18 cellular contexts compared by ENCODE assay signal in genomic region chr16:23074423-23074822, GRCh38.
A peak's percentile ranks its signal among the peaks of the same experiment; 100 is the strongest.
DNase-seq lines count a peak whose midpoint lies in the region; ATAC-seq, FAIRE-seq and TF ChIP-seq lines count a peak whose summit lies in the region.
"Had no signal": no experiment of that assay in that cellular context is flagged by ENCODE, and none has a peak within 500 bp of the region (broad histone marks: within the 10 kb centered on the region; RNA-seq: fewer than 3 reads in every experiment).

No MANE protein-coding gene starts in this region.

- H3K4me1 ChIP-seq in left ventricle myocardium inferior = peaks cover 65% of the 10 kb centered on the region
- peaks cover 13% of the 10 kb centered on the region for H3K4me1 ChIP-seq in testis
- H3K4me1 ChIP-seq in small intestine (ENCODE audit: control insufficient read depth in 2 of 2, insufficient read depth in 1 of 2, low read depth in 1 of 2, low read length in 1 of 2) = peaks cover 0 to 2% of the 10 kb centered on the region in 2 donors
- H3K4me1 ChIP-seq: Caco-2 had no signal

- DNase-seq in Right ventricle myocardium inferior (ENCODE audit: missing footprints) = no peak
- DNase-seq in cardiac septum (ENCODE audit: low spot score) = no peak
- peak; percentile 55 for DNase-seq in Right ventricle myocardium superior
- peak; percentile 35 for DNase-seq in left ventricle myocardium inferior
- peak; percentile 55 for DNase-seq in testis
- no peak for DNase-seq in AG20443 (ENCODE audit: low spot score)
- no peak for DNase-seq in small intestine
- DNase-seq in C1 segment of cervical spinal cord (lab: John Stamatoyannopoulos, UW) = no peak
- DNase-seq: Caco-2; CD4-positive, CD25-positive, alpha-beta regulatory T cell; H9 had no signal

- H3K27ac ChIP-seq in left ventricle myocardium inferior (replicated peaks) = peak overlapping the region; percentile 92
- peak overlapping the region in 1 of 2 donors; percentile 5 for H3K27ac ChIP-seq in testis
- no peak overlapping the region for H3K27ac ChIP-seq in small intestine (ENCODE audit: low read depth in 1 of 2, low read length in 1 of 2)
- H3K27ac ChIP-seq: 22Rv1; BLaER1 treated with 17β-estradiol and CSF1 and Interleukin-3, amounts not matched to agents 10 nM and 100 nM had no signal

- H3K36me3 ChIP-seq in left ventricle myocardium inferior = peaks cover 37% of the 10 kb centered on the region
- no peaks in the 10 kb centered on the region for H3K36me3 ChIP-seq in testis (ENCODE audit: low read depth, missing control alignments)
- peaks cover 0 to 2% of the 10 kb centered on the region in 2 donors for H3K36me3 ChIP-seq in small intestine (ENCODE audit: control insufficient read depth in 2 of 2, insufficient read depth in 2 of 2, low read length in 2 of 2)

- TF ChIP-seq POLR2A in testis (IDR thresholded peaks at IDR 0.05) = no peak

- intact Hi-C loops in Right ventricle myocardium inferior (cut with DNase I) = loop anchor here (10.0 kb wide), 1 partner anchor 360 kb away; no protein-coding TSS in a partner anchor
- intact Hi-C loops in cardiac septum (cut with DNase I) = loop anchor here (5.0 kb wide), 2 partner anchors 43 to 58 kb away; no protein-coding TSS in a partner anchor
- intact Hi-C loops in Right ventricle myocardium superior (cut with DNase I) = loop anchor here (5.0 kb wide), 2 partner anchors 58 to 73 kb away; partner anchors contain the start of gene USP31
- intact Hi-C loops in left ventricle myocardium inferior (cut with micrococcal nuclease) = loop anchor here (10.0 kb wide), 1 partner anchor 70 kb away; the partner anchor contains the start of gene USP31
- intact Hi-C loops in testis (cut with DNase I; ENCODE audit: low total_unique reads) = no loop called here

- H3K27me3 ChIP-seq in left ventricle myocardium inferior (ENCODE audit: low read depth) (no peaks in the 10 kb centered on the region), testis (no peaks in the 10 kb centered on the region), small intestine (ENCODE audit: control insufficient read depth in 2 of 2, insufficient read depth in 2 of 2, low read length in 2 of 2) (no peaks in the 10 kb centered on the region)
- H3K27me3 ChIP-seq: BLaER1 treated with 17β-estradiol and CSF1 and Interleukin-3, amounts not matched to agents 10 nM and 100 nM had no signal

- H3K9me3 ChIP-seq in left ventricle myocardium inferior (replicated peaks) = no peaks in the 10 kb centered on the region
- no peaks in the 10 kb centered on the region for H3K9me3 ChIP-seq in testis
- H3K9me3 ChIP-seq in small intestine (ENCODE audit: control insufficient read depth, low read depth) = no peaks in the 10 kb centered on the region
- H3K9me3 ChIP-seq: BLaER1 treated with 17β-estradiol and CSF1 and Interleukin-3, amounts not matched to agents 10 nM and 100 nM; Caco-2 had no signal

- peak; percentile 80 for ATAC-seq in Right ventricle myocardium inferior
- ATAC-seq in Right ventricle myocardium superior (ENCODE audit: poor library complexity) = peak; percentile 74

- TF ChIP-seq CTCF in left ventricle myocardium inferior (IDR thresholded peaks at IDR 0.05; ENCODE audit: borderline replicate concordance) (no peak), testis (IDR thresholded peaks at IDR 0.05) (no peak)

- no peak overlapping the region for H3K4me3 ChIP-seq in left ventricle myocardium inferior
- H3K4me3 ChIP-seq in testis = no peak overlapping the region
- H3K4me3 ChIP-seq in small intestine (ENCODE audit: low read depth in 1 of 2, low read length in 2 of 2) = no peak overlapping the region
- H3K4me3 ChIP-seq: BLaER1 treated with 17β-estradiol and CSF1 and Interleukin-3, amounts not matched to agents 10 nM and 100 nM had no signal

- FAIRE-seq in small intestine (lab: Jason Lieb, UNC) = no peak
- FAIRE-seq: D721Med, G401.6, GM12891, GM19239, H1 had no signal

- WGBS in testis, 2 donors = 35 to 38% methylated on average over 3 of the region's 3 CpGs
- 73% methylated on average over 3 of the region's 3 CpGs for whole genome bisulfite sequencing in small intestine, 3 donors

Comparison
In these comparisons a context has a peak if more than half of its experiments do, and no peak if none do; other contexts are left out.
1. DNase-seq: peak in Right ventricle myocardium superior (single experiment), left ventricle myocardium inferior (single experiment) and testis (single experiment); none in Right ventricle myocardium inferior (single experiment), cardiac septum (single experiment), AG20443 (single experiment), small intestine (single experiment) and C1 segment of cervical spinal cord (0 of 14).